ENCODE assay signal across 17 cellular contexts in genomic region chr10:71741029-71741428, GRCh38. TPM values are rescaled to one million over a fixed set of nuclear protein-coding genes. Genes with fewer than 3 reads are reported as not detected.
DNase-seq lines count a peak whose midpoint lies in the region; ATAC-seq and TF ChIP-seq lines count a peak whose summit lies in the region.
"Had no signal": no experiment of that assay in that cellular context is flagged by ENCODE, and none has a peak within 500 bp of the region (broad histone marks: within the 10 kb centered on the region; RNA-seq: fewer than 3 reads in every experiment).

No MANE protein-coding gene starts in this region.

- peaks cover 87% of the 10 kb centered on the region for H3K4me1 ChIP-seq in effector memory CD4-positive, alpha-beta T cell (ENCODE audit: control insufficient read depth, insufficient read depth, low read length, poor library complexity, severe bottlenecking)
- peaks cover 0 to 9% (median 1%) of the 10 kb centered on the region in 4 donors for H3K4me1 ChIP-seq in tibial artery

- CTCF ChIA-PET in activated B cell treated with CpG ODN at 0.5 μM for 24 hours (lab: Charles Lee), result no interaction called here

- peak overlapping the region; percentile 20 for H3K4me3 ChIP-seq in effector memory CD4-positive, alpha-beta T cell (ENCODE audit: insufficient read depth, low read depth, low read length, poor library complexity, severe bottlenecking)
- no peak overlapping the region for H3K4me3 ChIP-seq in tibial artery
- H3K4me3 ChIP-seq: body of pancreas, ovary had no signal

- peaks cover 15% of the 10 kb centered on the region for H3K36me3 Mint-ChIP-seq in stimulated activated naive CD8-positive, alpha-beta T cell treated with anti-CD3 and anti-CD28 coated beads, Interleukin-15, Interleukin-2, amounts not matched to agents 100 ng/mL and 50 ng/mL, for 24 hours (ENCODE audit: low read depth)
- H3K36me3 Mint-ChIP-seq in activated B cell treated with CpG ODN at 0.5 μM for 24 hours (ENCODE audit: low read depth), result no peaks in the 10 kb centered on the region

- peaks cover 100% of the 10 kb centered on the region for H3K4me1 Mint-ChIP-seq in stimulated activated naive CD8-positive, alpha-beta T cell treated with anti-CD3 and anti-CD28 coated beads, Interleukin-15, Interleukin-2, amounts not matched to agents 100 ng/mL and 50 ng/mL, for 24 hours (ENCODE audit: low read depth)
- H3K4me1 Mint-ChIP-seq in activated B cell treated with CpG ODN at 0.5 μM for 24 hours, result peaks cover 59% of the 10 kb centered on the region

- no peaks in the 10 kb centered on the region for H3K27me3 Mint-ChIP-seq in stimulated activated naive CD8-positive, alpha-beta T cell treated with anti-CD3 and anti-CD28 coated beads, Interleukin-15, Interleukin-2, amounts not matched to agents 100 ng/mL and 50 ng/mL, for 24 hours
- no peaks in the 10 kb centered on the region for H3K27me3 Mint-ChIP-seq in activated B cell treated with CpG ODN at 0.5 μM for 24 hours

- peak overlapping the region; percentile 57 for H3K27ac ChIP-seq in effector memory CD4-positive, alpha-beta T cell (ENCODE audit: insufficient read depth, low read length, poor library complexity, severe bottlenecking)
- no peak overlapping the region for H3K27ac ChIP-seq in tibial artery
- H3K27ac ChIP-seq: body of pancreas, ovary, VCaP had no signal

- POLR2A ChIA-PET in activated B cell treated with CpG ODN at 0.5 μM for 24 hours (lab: Charles Lee), result interaction anchor here (1.1 to 2.2 kb wide), 2 partner anchors 8 to 32 kb away, joined by 3 to 7 read pairs; partner anchors contain the start of gene VSIR

- TF ChIP-seq CTCF in activated B cell treated with CpG ODN at 0.5 μM for 24 hours (IDR thresholded peaks at IDR 0.05), result no peak
- no peak for TF ChIP-seq CTCF in tibial artery (IDR thresholded peaks at IDR 0.05)

- no peak for ATAC-seq in stimulated activated naive CD8-positive, alpha-beta T cell treated with anti-CD3 and anti-CD28 coated beads, Interleukin-15, Interleukin-2, amounts not matched to agents 100 U/mL and 50 U/mL, for 24 hours
- ATAC-seq in activated B cell treated with CpG ODN at 0.5 μM for 24 hours (ENCODE audit: low read depth), result no peak
- ATAC-seq: body of pancreas, right cardiac atrium had no signal

- H3K4me3 Mint-ChIP-seq in stimulated activated naive CD8-positive, alpha-beta T cell treated with anti-CD3 and anti-CD28 coated beads, Interleukin-15, Interleukin-2, amounts not matched to agents 100 ng/mL and 50 ng/mL, for 24 hours, result no peak overlapping the region
- no peak overlapping the region for H3K4me3 Mint-ChIP-seq in activated B cell treated with CpG ODN at 0.5 μM for 24 hours

- H3K9me3 Mint-ChIP-seq in stimulated activated naive CD8-positive, alpha-beta T cell treated with anti-CD3 and anti-CD28 coated beads, Interleukin-15, Interleukin-2, amounts not matched to agents 100 ng/mL and 50 ng/mL, for 24 hours, result no peaks in the 10 kb centered on the region
- H3K9me3 Mint-ChIP-seq in activated B cell treated with CpG ODN at 0.5 μM for 24 hours, result no peaks in the 10 kb centered on the region

- H3K36me3 ChIP-seq in effector memory CD4-positive, alpha-beta T cell (ENCODE audit: control insufficient read depth, insufficient read depth, low read length), result no peaks in the 10 kb centered on the region
- no peaks in the 10 kb centered on the region for H3K36me3 ChIP-seq in tibial artery
- H3K36me3 ChIP-seq: ovary had no signal

- peak overlapping the region; percentile 99 for H3K27ac Mint-ChIP-seq in stimulated activated naive CD8-positive, alpha-beta T cell treated with anti-CD3 and anti-CD28 coated beads, Interleukin-15, Interleukin-2, amounts not matched to agents 100 ng/mL and 50 ng/mL, for 24 hours
- H3K27ac Mint-ChIP-seq in activated B cell treated with CpG ODN at 0.5 μM for 24 hours, result peak overlapping the region; percentile 32

- intact Hi-C loops in activated B cell treated with CpG ODN at 0.5 μM for 24 hours (cut with micrococcal nuclease) (no loop called here), tibial artery (cut with DNase I; ENCODE audit: low total_unique reads) (no loop called here)

- H3K9me3 ChIP-seq in effector memory CD4-positive, alpha-beta T cell (ENCODE audit: control insufficient read depth, low read length), result no peaks in the 10 kb centered on the region
- peaks cover 0 to 4% (median 0%) of the 10 kb centered on the region in 3 donors for H3K9me3 ChIP-seq in tibial artery
- H3K9me3 ChIP-seq: body of pancreas, ovary had no signal

- no peak for DNase-seq in stimulated activated naive CD8-positive, alpha-beta T cell treated with anti-CD3 and anti-CD28 coated beads, Interleukin-15, Interleukin-2, amounts not matched to agents 100 U/mL and 50 U/mL, for 24 hours
- DNase-seq in activated B cell treated with CpG ODN at 0.5 μM for 24 hours (no peak), tibial artery (no peak), NCI-H2081 (lab: John Stamatoyannopoulos, UW) (no peak), HT-29 (ENCODE audit: low spot score) (no peak)
- DNase-seq in effector memory CD4-positive, alpha-beta T cell, result no peak
- DNase-seq: body of pancreas, DMS79 treated with DMSO at 0.1 percent for 48 hours, H7, KBM-7, kidney glomerular epithelial cell, NCI-H1694 treated with DMSO at 0.1 percent for 48 hours had no signal

- no peaks in the 10 kb centered on the region for H3K27me3 ChIP-seq in effector memory CD4-positive, alpha-beta T cell (replicated peaks; ENCODE audit: control insufficient read depth, insufficient read depth, low read length, poor library complexity, severe bottlenecking)
- H3K27me3 ChIP-seq in tibial artery, result no peaks in the 10 kb centered on the region
- H3K27me3 ChIP-seq: body of pancreas, ovary had no signal

RNA-seq across cellular contexts. Expression of gene C10orf105, which starts 21.5 kb away (rescaled TPM):
- not detected in 2 replicates for total RNA-seq in activated B cell treated with CpG ODN at 0.5 μM for 24 hours
- 0.20 TPM in 1 of 2 replicates, not detected in the other for total RNA-seq in HT-29 (2014; rRNA removed; shearing (Covaris generic))
- total RNA-seq: body of pancreas, lung microvascular endothelial cell had no signal

RNA-seq across cellular contexts. Expression of gene VSIR, which starts 32.3 kb away (rescaled TPM):
- 20.9 and 21.4 TPM in 2 replicates for total RNA-seq in activated B cell treated with CpG ODN at 0.5 μM for 24 hours
- 25.0 and 28.8 TPM in 2 replicates for total RNA-seq in HT-29 (2014; rRNA removed; shearing (Covaris generic))
